8 cellular contexts compared by ENCODE assay signal in the genomic region with DNA sequence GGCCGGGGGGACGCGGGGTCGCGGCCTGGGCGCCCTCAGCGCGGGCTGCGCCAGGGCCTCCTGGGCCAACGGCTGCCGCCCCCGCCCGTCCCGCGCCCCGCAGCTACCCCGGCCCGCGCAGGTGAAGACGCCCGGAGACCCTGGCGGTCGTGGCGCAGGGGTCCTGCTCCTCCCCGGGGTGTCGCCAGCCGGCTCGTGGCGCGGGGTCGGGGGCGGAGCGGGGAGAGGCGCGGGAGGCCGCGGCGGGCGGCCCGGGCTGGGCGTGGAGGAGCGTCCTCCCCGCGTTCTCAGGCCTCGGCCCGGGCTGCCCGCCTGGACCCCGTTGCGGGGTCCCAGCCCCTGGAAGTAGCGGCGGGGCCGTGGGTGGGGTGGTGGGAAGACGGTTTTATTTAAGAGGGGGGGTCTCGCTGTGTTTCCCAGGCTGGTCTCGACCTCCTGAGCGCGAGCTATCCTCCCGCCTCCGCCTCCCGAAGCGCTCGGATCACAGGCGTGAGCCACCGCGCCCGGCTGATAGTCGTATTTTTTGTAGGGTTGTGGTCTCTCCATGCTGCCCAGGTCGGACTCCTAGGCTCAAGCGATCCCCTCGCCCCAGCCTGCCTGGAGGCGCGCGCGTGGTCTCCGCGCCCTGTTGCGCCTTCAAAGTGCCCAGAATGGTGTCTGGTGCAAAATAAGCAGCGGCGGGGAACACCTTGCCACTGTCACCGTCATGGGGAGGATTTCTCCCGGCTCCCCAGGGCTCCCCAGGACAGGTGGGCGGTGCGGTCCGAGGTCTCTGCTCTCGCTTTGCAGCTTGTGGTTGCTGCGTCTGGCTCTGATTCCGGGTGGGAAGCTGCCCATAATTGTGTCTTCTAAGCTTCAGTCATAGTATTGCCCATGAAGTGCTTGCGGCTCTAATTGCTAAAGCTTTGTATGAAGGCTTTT. TPM values are rescaled to one million over a fixed set of nuclear protein-coding genes. Genes with fewer than 3 reads are reported as not detected.
A peak's percentile ranks its signal among the peaks of the same experiment; 100 is the strongest.
DNase-seq lines count a peak whose midpoint lies in the region; ATAC-seq and TF ChIP-seq lines count a peak whose summit lies in the region.

No MANE protein-coding gene starts in this region.

- peak overlapping the region in 1 of 2 experiments; percentile 83 for H3K18ac ChIP-seq in mesenchymal stem cell (ENCODE audit: low read depth in 1 of 2, low read length in 2 of 2)

- H3K27me3 ChIP-seq in mesenchymal stem cell (ENCODE audit: control insufficient read depth in 1 of 2, insufficient read depth in 1 of 2, low read length in 2 of 2): no peaks in the 10 kb centered on the region
- peaks cover 0 to 10% (median 0%) of the 10 kb centered on the region in 3 donors for H3K27me3 ChIP-seq in stomach

- no peak for TF ChIP-seq EP300 in stomach (IDR thresholded peaks at IDR 0.05)

- peaks cover 24% of the 10 kb centered on the region for H3K4me1 ChIP-seq in mesenchymal stem cell (ENCODE audit: control insufficient read depth, insufficient read depth, low read depth, low read length)
- peaks cover 33 to 79% (median 59%) of the 10 kb centered on the region in 4 donors for H3K4me1 ChIP-seq in stomach

- no peak for TF ChIP-seq CTCF in AG10803 (conservative IDR thresholded peaks at IDR 0.05; ENCODE audit: low read length)
- no peak for TF ChIP-seq CTCF in stomach (IDR thresholded peaks at IDR 0.05)

- no peak overlapping the region for H4K8ac ChIP-seq in mesenchymal stem cell (ENCODE audit: low read length)

- H3K79me1 ChIP-seq in mesenchymal stem cell (replicated peaks; ENCODE audit: low read length, poor library complexity, severe bottlenecking): no peaks in the 10 kb centered on the region

- H3K36me3 ChIP-seq in mesenchymal stem cell (ENCODE audit: control insufficient read depth in 1 of 2, insufficient read depth in 2 of 2, low read depth in 1 of 2, low read length in 2 of 2) (no peaks in the 10 kb centered on the region), stomach (no peaks in the 10 kb centered on the region)

- peak overlapping the region in 1 of 2 experiments; percentile 92 for H3K14ac ChIP-seq in mesenchymal stem cell (ENCODE audit: low read length in 2 of 2)

- H3K9ac ChIP-seq in mesenchymal stem cell (ENCODE audit: low read length): peak overlapping the region; percentile 93

- ATAC-seq in GM19328 (IDR thresholded peaks at IDR 0.05; ENCODE audit: unreplicated experiment): peak; percentile 17
- ATAC-seq in HG03469 (IDR thresholded peaks at IDR 0.05; ENCODE audit: unreplicated experiment): peak; percentile 5

- DNase-seq in AG10803 (ENCODE audit: low read depth) (no peak), T-helper 2 cell (peak in 4 of 5 experiments; percentile 12 to 46 (median 31)), mesenchymal stem cell (peak; percentile 54), stomach (no peak), NCI-H2196 (lab: John Stamatoyannopoulos, UW; ENCODE audit: unreplicated experiment) (no peak)
- DNase-seq in central memory CD4-positive, alpha-beta T cell: peak; percentile 26

- peak overlapping the region in 1 of 2 experiments; percentile 59 for H2BK12ac ChIP-seq in mesenchymal stem cell (ENCODE audit: low read length in 2 of 2)

- intact Hi-C loops in stomach (cut with DNase I; ENCODE audit: low total_unique reads): no loop called here

- no peak overlapping the region for H2AK5ac ChIP-seq in mesenchymal stem cell (ENCODE audit: low read length, severe bottlenecking)

- no peak overlapping the region for H4K91ac ChIP-seq in mesenchymal stem cell (ENCODE audit: low read length)

- H3K4me3 ChIP-seq in AG10803 (ENCODE audit: low read length): peak overlapping the region; percentile 75
- peak overlapping the region; percentile 98 for H3K4me3 ChIP-seq in mesenchymal stem cell (ENCODE audit: insufficient read depth in 1 of 2, low read depth in 1 of 2, low read length in 2 of 2)
- H3K4me3 ChIP-seq in stomach: peak overlapping the region; percentile 87 to 93 (median 90)

- H2BK5ac ChIP-seq in mesenchymal stem cell (ENCODE audit: low read depth, low read length, poor library complexity, severe bottlenecking): no peak overlapping the region

- under 1% methylated on average over 60 of the region's 88 CpGs for WGBS in mesenchymal stem cell
- WGBS in stomach, 5 donors: 0 to 1% (median 0%) methylated on average over 23 to 88 of the region's 88 CpGs

- peak overlapping the region; percentile 28 to 60 for H3K4ac ChIP-seq in mesenchymal stem cell (ENCODE audit: low read depth in 1 of 2, low read length in 2 of 2)

- H3K4me2 ChIP-seq in mesenchymal stem cell (ENCODE audit: low read length, poor library complexity, severe bottlenecking): peak overlapping the region; percentile 95

- no peak overlapping the region for H3K23ac ChIP-seq in mesenchymal stem cell (ENCODE audit: low read length in 2 of 2)

- no peak overlapping the region for H2AFZ ChIP-seq in mesenchymal stem cell (ENCODE audit: low read depth, low read length)

- no peak for TF ChIP-seq POLR2A in stomach (IDR thresholded peaks at IDR 0.05)

- H3K27ac ChIP-seq in mesenchymal stem cell (ENCODE audit: low read length, poor library complexity, severe bottlenecking) (no peak overlapping the region), stomach (peak overlapping the region; percentile 84 to 97 (median 87))

- H3K9me3 ChIP-seq in mesenchymal stem cell (ENCODE audit: control insufficient read depth, low read length) (no peaks in the 10 kb centered on the region), stomach (no peaks in the 10 kb centered on the region)

- no peak overlapping the region for H2BK120ac ChIP-seq in mesenchymal stem cell (ENCODE audit: low read depth, low read length)

- H2BK15ac ChIP-seq in mesenchymal stem cell (ENCODE audit: low read depth, poor library complexity, severe bottlenecking): peak overlapping the region; percentile 48

RNA-seq across cellular contexts. Expression of gene SUN1, which starts 15.3 kb away (rescaled TPM):
- 67.0 TPM for polyA plus RNA-seq in mesenchymal stem cell (2013, experiment 1 of 2)
- polyA plus RNA-seq in mesenchymal stem cell (2013, experiment 2 of 2): 68.6 TPM
- total RNA-seq in stomach: 100 to 1,000 TPM; 103 to 242 (median 159) TPM
- 10 to 100 TPM; 15.9 to 58.9 (median 21.7) TPM for polyA plus RNA-seq in stomach

RNA-seq across cellular contexts. Expression of gene GET4, which starts 59.3 kb away (rescaled TPM):
- 23.7 TPM for polyA plus RNA-seq in mesenchymal stem cell (2013, experiment 1 of 2)
- 23.3 TPM for polyA plus RNA-seq in mesenchymal stem cell (2013, experiment 2 of 2)
- total RNA-seq in stomach: 100 to 1,000 TPM in 1 of 5 donors, 10 to 100 TPM in 4; 22.4 to 140 (median 40.1) TPM
- polyA plus RNA-seq in stomach: 10 to 100 TPM; 34.4 to 53.2 (median 53.0) TPM

Comparison
In these comparisons a context has a peak if more than half of its experiments do, and no peak if none do; other contexts are left out.
1. DNase-seq: peak in T-helper 2 cell (4 of 5), central memory CD4-positive, alpha-beta T cell (single experiment) and mesenchymal stem cell (single experiment); none in AG10803 (single experiment), stomach (single experiment) and NCI-H2196 (single experiment).
2. Peak in every context shown above with its lines, with median percentiles within 50 percentile points of each other: H3K4me3 ChIP-seq.